ENCODE assay signal across 1 cellular context in genomic region chr3:39103324-39103693, GRCh38.
TF ChIP-seq lines count a peak whose summit lies in the region.

No MANE protein-coding gene starts in this region.

TF ChIP-seq in IMR-90, 13 proteins besides CTCF, POLR2A, EP300 and RAD21 (continued from another document):
- TF ChIP-seq MAZ (IDR thresholded peaks at IDR 0.05; ENCODE audit: borderline replicate concordance, low read depth, low read length) (no peak), CHD1 (IDR thresholded peaks at IDR 0.05; ENCODE audit: low read depth, low read length) (no peak)
- TF ChIP-seq, protein P1, sequence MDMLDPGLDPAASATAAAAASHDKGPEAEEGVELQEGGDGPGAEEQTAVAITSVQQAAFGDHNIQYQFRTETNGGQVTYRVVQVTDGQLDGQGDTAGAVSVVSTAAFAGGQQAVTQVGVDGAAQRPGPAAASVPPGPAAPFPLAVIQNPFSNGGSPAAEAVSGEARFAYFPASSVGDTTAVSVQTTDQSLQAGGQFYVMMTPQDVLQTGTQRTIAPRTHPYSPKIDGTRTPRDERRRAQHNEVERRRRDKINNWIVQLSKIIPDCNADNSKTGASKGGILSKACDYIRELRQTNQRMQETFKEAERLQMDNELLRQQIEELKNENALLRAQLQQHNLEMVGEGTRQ (IDR thresholded peaks at IDR 0.05; ENCODE audit: low read depth, low read length): no peak
